Comparison of ENCODE assay signal across 18 cellular contexts in the genomic region with DNA sequence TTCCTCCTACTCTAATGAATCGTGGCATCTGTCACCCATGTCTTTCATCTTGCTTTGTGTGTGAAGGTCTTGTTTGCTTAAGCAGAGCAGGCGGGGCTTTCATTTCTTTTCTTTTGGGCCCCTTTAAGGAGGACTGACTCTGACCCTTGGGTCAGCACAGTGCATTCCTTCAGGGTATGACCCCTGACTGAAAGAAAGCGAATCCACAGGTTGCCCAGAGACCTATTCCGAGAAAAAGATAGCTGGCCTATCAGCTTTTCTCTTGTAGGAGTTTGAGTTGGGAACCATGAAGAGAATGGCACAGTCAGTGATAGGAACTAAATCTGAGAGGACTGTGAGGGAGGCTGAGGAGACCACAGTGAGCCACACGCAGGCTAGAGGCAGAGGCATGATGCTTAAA.
"Had no signal": no experiment of that assay in that cellular context is flagged by ENCODE, and none has a peak within 500 bp of the region (broad histone marks: within the 10 kb centered on the region; RNA-seq: fewer than 3 reads in every experiment).

No MANE protein-coding gene starts in this region.

- H3K36me3 ChIP-seq: neutrophil, SJSA1 had no signal

- H3K27me3 Mint-ChIP-seq: dendritic cell treated with granulocyte-macrophage colony-stimulating factor and Interleukin-4, amounts not matched to agents 40 ng/mL and 50 ng/mL, for 4 days had no signal

- H3K4me3 ChIP-seq: ascending aorta, SJSA1, spleen, transverse colon had no signal

- H3K9me3 ChIP-seq: ascending aorta, neutrophil, SJSA1, spleen, transverse colon had no signal

- H3K4me1 ChIP-seq: ascending aorta, foreskin keratinocyte, SJSA1, transverse colon had no signal

- DNase-seq: activated CD4-positive, alpha-beta T cell treated with anti-CD3 and anti-CD28 coated beads, Interleukin-2, amount 50 U/mL, for 1 hour; activated CD8-positive, alpha-beta memory T cell treated with anti-CD3 and anti-CD28 coated beads, Interleukin-2, amount 50 U/mL, for 4 hours; activated effector memory CD4-positive, alpha-beta T cell treated with Interleukin-2 at 50 U/mL for 16 hours; activated naive CD4-positive, alpha-beta T cell treated with anti-CD3 and anti-CD28 coated beads, Interleukin-2, amount 50 U/mL, for 16 hours; activated T-cell treated with anti-CD3 and anti-CD28 coated beads, Interleukin-2, amount 50 U/mL, for 4 hours; foreskin keratinocyte; head of caudate nucleus; spleen; stimulated activated naive CD4-positive, alpha-beta T cell; transverse colon had no signal

- H3K9me3 Mint-ChIP-seq: activated T-cell treated with anti-CD3 and anti-CD28 coated beads, Interleukin-2, amount 50 U/mL, for 4 hours; central memory CD8-positive, alpha-beta T cell; dendritic cell treated with granulocyte-macrophage colony-stimulating factor and Interleukin-4, amounts not matched to agents 40 ng/mL and 50 ng/mL, for 4 days; T-helper 1 cell treated with Interleukin-12 subunit alpha and Interleukin-12 subunit beta and Interleukin-4 antibody, amounts not matched to agents 30 μg/mL and 1 μg/mL, for 36 hours had no signal

- H3K4me1 Mint-ChIP-seq: central memory CD8-positive, alpha-beta T cell had no signal

- H3K27ac Mint-ChIP-seq: dendritic cell treated with granulocyte-macrophage colony-stimulating factor and Interleukin-4, amounts not matched to agents 40 ng/mL and 50 ng/mL, for 4 days; T-helper 1 cell treated with Interleukin-12 subunit alpha and Interleukin-12 subunit beta and Interleukin-4 antibody, amounts not matched to agents 30 μg/mL and 1 μg/mL, for 36 hours had no signal

- H3K4me3 Mint-ChIP-seq: activated T-cell treated with anti-CD3 and anti-CD28 coated beads, Interleukin-2, amount 50 U/mL, for 4 hours; central memory CD8-positive, alpha-beta T cell; dendritic cell treated with granulocyte-macrophage colony-stimulating factor and Interleukin-4, amounts not matched to agents 40 ng/mL and 50 ng/mL, for 4 days; T-helper 1 cell treated with Interleukin-12 subunit alpha and Interleukin-12 subunit beta and Interleukin-4 antibody, amounts not matched to agents 30 μg/mL and 1 μg/mL, for 36 hours had no signal

- H3K27me3 ChIP-seq: ascending aorta, foreskin keratinocyte, neutrophil, SJSA1, spleen, transverse colon had no signal

- H3K27ac ChIP-seq: ascending aorta, foreskin keratinocyte, neutrophil, SJSA1, transverse colon had no signal

- ATAC-seq: activated CD4-positive, CD25-positive, alpha-beta regulatory T cell treated with anti-CD3 and anti-CD28 coated beads, Interleukin-2, amount 50 U/mL, for 24 hours; activated T-cell treated with anti-CD3 and anti-CD28 coated beads, Interleukin-2, amount 50 U/mL, for 4 hours; foreskin keratinocyte had no signal

- FAIRE-seq: keratinocyte had no signal
